In genomic region chr15:29097168-29097567, GRCh38 we compare ENCODE assay signal across 20 cellular contexts.
"Had no signal": no experiment of that assay in that cellular context is flagged by ENCODE, and none has a peak within 500 bp of the region (broad histone marks: within the 10 kb centered on the region; RNA-seq: fewer than 3 reads in every experiment).

No MANE protein-coding gene starts in this region.

- H3K4me1 Mint-ChIP-seq: activated CD4-positive, alpha-beta T cell treated with anti-CD3 and anti-CD28 coated beads, Interleukin-2, amount 10 ng/mL, durations not matched to agents 7 days and 5 days; activated naive CD4-positive, alpha-beta T cell treated with anti-CD3 and anti-CD28 coated beads, Interleukin-2, amount 10 ng/mL, durations not matched to agents 7 days and 5 days; activated T-helper 17 cell treated with anti-CD3 and anti-CD28 coated beads, Interleukin-2, amount 50 U/mL, for 72 hours had no signal

- DNase-seq: activated CD4-positive, alpha-beta memory T cell treated with anti-CD3 and anti-CD28 coated beads for 36 hours; activated CD4-positive, alpha-beta T cell treated with anti-CD3 and anti-CD28 coated beads, Interleukin-2, amount 10 ng/mL, durations not matched to agents 7 days and 5 days; activated CD4-positive, CD25-positive, alpha-beta regulatory T cell; activated gamma-delta T cell; activated naive CD4-positive, alpha-beta T cell treated with anti-CD3 and anti-CD28 coated beads, Interleukin-2, amount 10 ng/mL, durations not matched to agents 7 days and 5 days; activated naive CD8-positive, alpha-beta T cell treated with anti-CD3 and anti-CD28 coated beads for 36 hours; activated T-cell treated with anti-CD3 and anti-CD28 coated beads for 4 hours; activated T-cell treated with anti-CD3 and anti-CD28 coated beads, Interleukin-2, amount 50 U/mL, for 48 hours; Kasumi-1; KBM-7; NCI-H1105 treated with DMSO at 0.1 percent for 48 hours; NCI-H1436 treated with DMSO at 0.1 percent for 48 hours; NCI-H187; NCI-H446; NCI-H524; PC-3; SHP77 treated with DMSO at 0.1 percent for 48 hours; T-helper 17 cell; T1000 had no signal

- H3K27me3 Mint-ChIP-seq: activated CD4-positive, alpha-beta memory T cell treated with anti-CD3 and anti-CD28 coated beads for 36 hours; activated CD4-positive, alpha-beta T cell treated with anti-CD3 and anti-CD28 coated beads, Interleukin-2, amount 10 ng/mL, durations not matched to agents 7 days and 5 days; activated naive CD4-positive, alpha-beta T cell treated with anti-CD3 and anti-CD28 coated beads, Interleukin-2, amount 10 ng/mL, durations not matched to agents 7 days and 5 days; activated naive CD8-positive, alpha-beta T cell treated with anti-CD3 and anti-CD28 coated beads for 36 hours; activated T-helper 17 cell treated with anti-CD3 and anti-CD28 coated beads, Interleukin-2, amount 50 U/mL, for 72 hours; T-helper 17 cell had no signal

- H3K27ac Mint-ChIP-seq: activated CD4-positive, alpha-beta memory T cell treated with anti-CD3 and anti-CD28 coated beads for 36 hours; activated CD4-positive, alpha-beta T cell treated with anti-CD3 and anti-CD28 coated beads, Interleukin-2, amount 10 ng/mL, durations not matched to agents 7 days and 5 days; activated naive CD4-positive, alpha-beta T cell treated with anti-CD3 and anti-CD28 coated beads, Interleukin-2, amount 10 ng/mL, durations not matched to agents 7 days and 5 days; activated naive CD8-positive, alpha-beta T cell treated with anti-CD3 and anti-CD28 coated beads for 36 hours; activated T-helper 17 cell treated with anti-CD3 and anti-CD28 coated beads, Interleukin-2, amount 50 U/mL, for 72 hours; T-helper 17 cell had no signal

- H3K9me3 Mint-ChIP-seq: activated CD4-positive, alpha-beta memory T cell treated with anti-CD3 and anti-CD28 coated beads for 36 hours; activated CD4-positive, alpha-beta T cell treated with anti-CD3 and anti-CD28 coated beads, Interleukin-2, amount 10 ng/mL, durations not matched to agents 7 days and 5 days; activated naive CD4-positive, alpha-beta T cell treated with anti-CD3 and anti-CD28 coated beads, Interleukin-2, amount 10 ng/mL, durations not matched to agents 7 days and 5 days; activated naive CD8-positive, alpha-beta T cell treated with anti-CD3 and anti-CD28 coated beads for 36 hours; activated T-helper 17 cell treated with anti-CD3 and anti-CD28 coated beads, Interleukin-2, amount 50 U/mL, for 72 hours had no signal

- ATAC-seq: activated T-helper 17 cell treated with anti-CD3 and anti-CD28 coated beads, Interleukin-2, amount 50 U/mL, for 72 hours; PC-3; T-helper 17 cell had no signal

- H3K36me3 Mint-ChIP-seq: activated CD4-positive, alpha-beta memory T cell treated with anti-CD3 and anti-CD28 coated beads for 36 hours; activated naive CD8-positive, alpha-beta T cell treated with anti-CD3 and anti-CD28 coated beads for 36 hours had no signal

- H3K4me3 Mint-ChIP-seq: activated CD4-positive, alpha-beta memory T cell treated with anti-CD3 and anti-CD28 coated beads for 36 hours; activated CD4-positive, alpha-beta T cell treated with anti-CD3 and anti-CD28 coated beads, Interleukin-2, amount 10 ng/mL, durations not matched to agents 7 days and 5 days; activated naive CD4-positive, alpha-beta T cell treated with anti-CD3 and anti-CD28 coated beads, Interleukin-2, amount 10 ng/mL, durations not matched to agents 7 days and 5 days; activated naive CD8-positive, alpha-beta T cell treated with anti-CD3 and anti-CD28 coated beads for 36 hours; activated T-helper 17 cell treated with anti-CD3 and anti-CD28 coated beads, Interleukin-2, amount 50 U/mL, for 72 hours; T-helper 17 cell had no signal
